9 cellular contexts compared by ENCODE assay signal in genomic region chr5:141199359-141200235, GRCh38. TPM values are rescaled to one million over a fixed set of nuclear protein-coding genes. Genes with fewer than 3 reads are reported as not detected.
DNase-seq lines count a peak whose midpoint lies in the region; ATAC-seq, FAIRE-seq and TF ChIP-seq lines count a peak whose summit lies in the region.
"Had no signal": no experiment of that assay in that cellular context is flagged by ENCODE, and none has a peak within 500 bp of the region (broad histone marks: within the 10 kb centered on the region; RNA-seq: fewer than 3 reads in every experiment).

PCDHB11 (plus strand) TSS chr5:141199627; CDS start chr5:141199775, 148 bp downstream.

- H4K20me1 ChIP-seq in endothelial cell of umbilical vein (replicated peaks; ENCODE audit: control insufficient read depth, extremely low read depth, insufficient read depth, low read length) = no peaks in the 10 kb centered on the region

- WGBS in heart left ventricle, 4 donors = 33 to 48% (median 38%) methylated on average over 21 of the region's 21 CpGs
- 20 to 33% methylated on average over 21 of the region's 21 CpGs for WGBS in aorta, 2 donors

- no peak within 1 kb of the TSS for H3K4me3 Mint-ChIP-seq in activated T-cell treated with anti-CD3 and anti-CD28 coated beads, Interleukin-2, amount 50 U/mL, for 72 hours

- H3K27me3 Mint-ChIP-seq in activated T-cell treated with anti-CD3 and anti-CD28 coated beads, Interleukin-2, amount 50 U/mL, for 72 hours (ENCODE audit: low read depth) = peaks cover 31% of the 10 kb centered on the region

- ATAC-seq in heart left ventricle = no peak
- ATAC-seq in aorta (ENCODE audit: low FRiP score) = no peak
- no peak for ATAC-seq in gastrocnemius medialis
- no peak for ATAC-seq in activated T-cell treated with anti-CD3 and anti-CD28 coated beads, Interleukin-2, amount 50 U/mL, for 72 hours (replicated peaks in 1 of 2)

- H3K4me3 ChIP-seq in heart left ventricle (peak within 1 kb of the TSS in 8 of 12 donors; percentile 2 to 33 (median 12)), right atrium auricular region (no peak within 1 kb of the TSS), endothelial cell of umbilical vein (replicated peaks in 1 of 3; ENCODE audit: insufficient read depth in 1 of 3, low read depth in 1 of 3, low read length in 3 of 3) (no peak within 1 kb of the TSS), aorta (ENCODE audit: low read length in 2 of 2) (peak within 1 kb of the TSS; percentile 16 to 26), gastrocnemius medialis (peak within 1 kb of the TSS in 2 of 4 donors; percentile 11 to 22)

- CTCF ChIA-PET in endothelial cell of umbilical vein (lab: Charles Lee) = interaction anchor here (0.8 to 1.1 kb wide), 2 partner anchors 24 to 365 kb away, joined by 3 to 4 read pairs; partner anchors contain the start of gene PCDHB14

- intact Hi-C loops in heart left ventricle (cut with DNase I) = loop anchor here in 1 of 10 donors (10.0 kb wide), 1 partner anchor 45 kb away; the partner anchor contains the start of gene PCDHB15
- intact Hi-C loops in endothelial cell of umbilical vein (cut with micrococcal nuclease) = no loop called here
- intact Hi-C loops in aorta (cut with DNase I) = no loop called here
- intact Hi-C loops in gastrocnemius medialis (cut with DNase I; ENCODE audit: low total_unique reads) = no loop called here

- BruUV-seq in endothelial cell of umbilical vein (replicated peaks; lab: Mats Ljungman, UMichigan) = no TSS peak

- TF ChIP-seq CTCF in heart left ventricle (IDR thresholded peaks at IDR 0.05) (peak in 5 of 12 donors; percentile 13 to 25 (median 18)), right atrium auricular region (IDR thresholded peaks at IDR 0.05) (no peak), endothelial cell of umbilical vein (IDR thresholded peaks at IDR 0.05; ENCODE audit: extremely low read depth in 1 of 2, insufficient read depth in 1 of 2, low read depth in 1 of 2, low read length in 2 of 2) (no peak), gastrocnemius medialis (IDR thresholded peaks at IDR 0.05 in 4 of 5, conservative IDR thresholded peaks at IDR 0.05 in 1 of 5) (no peak)

- H3K9ac ChIP-seq in endothelial cell of umbilical vein (replicated peaks; ENCODE audit: extremely low read depth, insufficient read depth, low read length) = no peak within 1 kb of the TSS

- FAIRE-seq in endothelial cell of umbilical vein (lab: Jason Lieb, UNC) = no peak

- peaks cover 0 to 98% (median 61%) of the 10 kb centered on the region in 12 donors for H3K9me3 ChIP-seq in heart left ventricle
- H3K9me3 ChIP-seq in right atrium auricular region = peaks cover 10 to 95% of the 10 kb centered on the region in 2 donors
- no peaks in the 10 kb centered on the region for H3K9me3 ChIP-seq in endothelial cell of umbilical vein (replicated peaks; ENCODE audit: control insufficient read depth, insufficient read depth, low read length)
- peaks cover 24% of the 10 kb centered on the region for H3K9me3 ChIP-seq in aorta (ENCODE audit: control insufficient read depth, low read length)
- H3K9me3 ChIP-seq in gastrocnemius medialis = peaks cover 0 to 8% (median 2%) of the 10 kb centered on the region in 3 donors

- H3K4me1 Mint-ChIP-seq in activated T-cell treated with anti-CD3 and anti-CD28 coated beads, Interleukin-2, amount 50 U/mL, for 72 hours (ENCODE audit: low read depth) = no peaks in the 10 kb centered on the region

- POLR2A ChIA-PET in endothelial cell of umbilical vein (lab: Charles Lee) = no interaction called here

- DNase-seq in heart left ventricle = no peak
- DNase-seq in right atrium auricular region (ENCODE audit: low spot score) = no peak
- DNase-seq in NCI-H748 (lab: John Stamatoyannopoulos, UW; ENCODE audit: unreplicated experiment) = peak; percentile 86
- peak; percentile 2 for DNase-seq in endothelial cell of umbilical vein (ENCODE audit: low read depth, low spot score)
- DNase-seq in aorta = no peak
- no peak for DNase-seq in HPDE6-E6E7 (ENCODE audit: extremely low spot score)
- DNase-seq in gastrocnemius medialis = no peak
- no peak for DNase-seq in activated T-cell treated with anti-CD3 and anti-CD28 coated beads, Interleukin-2, amount 50 U/mL, for 72 hours
- DNase-seq: NCI-H1048 had no signal

- H3K27ac Mint-ChIP-seq in activated T-cell treated with anti-CD3 and anti-CD28 coated beads, Interleukin-2, amount 50 U/mL, for 72 hours = no peak within 1 kb of the TSS

- H3K27ac ChIP-seq in heart left ventricle (no peak within 1 kb of the TSS), right atrium auricular region (no peak within 1 kb of the TSS), endothelial cell of umbilical vein (ENCODE audit: insufficient read depth, low read depth, low read length) (no peak within 1 kb of the TSS), aorta (ENCODE audit: low read depth in 1 of 2, low read length in 2 of 2) (no peak within 1 kb of the TSS), gastrocnemius medialis (no peak within 1 kb of the TSS)

- H3K36me3 Mint-ChIP-seq in activated T-cell treated with anti-CD3 and anti-CD28 coated beads, Interleukin-2, amount 50 U/mL, for 72 hours (ENCODE audit: insufficient read depth in 2 of 2) = peaks cover 6 to 24% of the 10 kb centered on the region in 2 donors

- H3K27me3 ChIP-seq in heart left ventricle (peaks cover 0 to 6% (median 0%) of the 10 kb centered on the region in 9 donors), right atrium auricular region (no peaks in the 10 kb centered on the region), endothelial cell of umbilical vein (ENCODE audit: control insufficient read depth in 2 of 2, insufficient read depth in 2 of 2, low read length in 2 of 2) (no peaks in the 10 kb centered on the region), aorta (ENCODE audit: control insufficient read depth in 1 of 2, insufficient read depth in 2 of 2, low read length in 1 of 2) (no peaks in the 10 kb centered on the region), gastrocnemius medialis (peaks cover 0 to 17% (median 0%) of the 10 kb centered on the region in 3 donors)

- no peaks in the 10 kb centered on the region for H3K79me2 ChIP-seq in endothelial cell of umbilical vein (ENCODE audit: control insufficient read depth, insufficient read depth, low read length)

- H3K4me1 ChIP-seq in heart left ventricle (no peaks in the 10 kb centered on the region), right atrium auricular region (no peaks in the 10 kb centered on the region), endothelial cell of umbilical vein (ENCODE audit: control insufficient read depth, extremely low read depth, insufficient read depth, low read length) (no peaks in the 10 kb centered on the region), aorta (ENCODE audit: control insufficient read depth in 1 of 2, insufficient read depth in 2 of 2, low read length in 2 of 2) (no peaks in the 10 kb centered on the region), gastrocnemius medialis (no peaks in the 10 kb centered on the region)

- in situ Hi-C loops in gastrocnemius medialis (cut with MboI; ENCODE audit: low sequenced_read_pairs in 4 of 4) = loop anchor here in 2 of 4 donors (25.0 kb wide), 1 partner anchor 363 kb away; no protein-coding TSS in a partner anchor

- peaks cover 0 to 3% (median 0%) of the 10 kb centered on the region in 9 donors for H3K36me3 ChIP-seq in heart left ventricle
- no peaks in the 10 kb centered on the region for H3K36me3 ChIP-seq in right atrium auricular region
- no peaks in the 10 kb centered on the region for H3K36me3 ChIP-seq in endothelial cell of umbilical vein (ENCODE audit: control insufficient read depth in 2 of 2, extremely low read depth in 1 of 2, insufficient read depth in 2 of 2, low read length in 2 of 2)
- no peaks in the 10 kb centered on the region for H3K36me3 ChIP-seq in aorta (ENCODE audit: control insufficient read depth in 1 of 2, insufficient read depth in 2 of 2, low read length in 1 of 2)
- H3K36me3 ChIP-seq in gastrocnemius medialis = no peaks in the 10 kb centered on the region

- H3K9me3 Mint-ChIP-seq in activated T-cell treated with anti-CD3 and anti-CD28 coated beads, Interleukin-2, amount 50 U/mL, for 72 hours = peaks cover 11 to 12% of the 10 kb centered on the region in 2 donors

- no peaks in the 10 kb centered on the region for H3K9me1 ChIP-seq in endothelial cell of umbilical vein (replicated peaks; ENCODE audit: control insufficient read depth, extremely low read depth, insufficient read depth, low read length)

- dilution Hi-C loops in endothelial cell of umbilical vein (cut with MboI; ENCODE audit: extremely low pct_ligation_motif_present, low sequenced_read_pairs) = no loop called here

- no peak for TF ChIP-seq POLR2A in heart left ventricle (IDR thresholded peaks at IDR 0.05)
- no peak for TF ChIP-seq POLR2A in endothelial cell of umbilical vein (IDR thresholded peaks at IDR 0.05; ENCODE audit: low read depth, low read length)
- TF ChIP-seq POLR2A in gastrocnemius medialis (IDR thresholded peaks at IDR 0.05) = no peak

- H3K4me2 ChIP-seq in endothelial cell of umbilical vein (ENCODE audit: insufficient read depth, low read length) = no peak within 1 kb of the TSS

- H2AFZ ChIP-seq in endothelial cell of umbilical vein (ENCODE audit: low read depth, low read length) = no peak within 1 kb of the TSS

TF ChIP-seq in endothelial cell of umbilical vein, 7 proteins besides CTCF, POLR2A, EP300 and RAD21 (continues in another document):
- TF ChIP-seq JUN (IDR thresholded peaks at IDR 0.05; ENCODE audit: borderline replicate concordance, insufficient read depth, insufficient read length, low read depth) (no peak), MAX (IDR thresholded peaks at IDR 0.05; ENCODE audit: insufficient read depth, insufficient read length) (no peak), GATA2 (IDR thresholded peaks at IDR 0.05; ENCODE audit: insufficient read depth, insufficient read length, low read depth, low read length) (no peak)

RNA-seq across cellular contexts. Expression of gene PCDHB11, which starts in this region (rescaled TPM):
- total RNA-seq in heart left ventricle = 1 to 10 TPM in 7 of 9 donors, under 1 TPM in 2; 0.61 to 2.8 (median 1.4) TPM
- under 1 TPM; 0.23 to 0.28 TPM for polyA plus RNA-seq in heart left ventricle
- 1 to 10 TPM; 1.8 to 2.4 TPM for total RNA-seq in right atrium auricular region
- total RNA-seq in endothelial cell of umbilical vein = 0.16 and 0.18 TPM in 2 replicates
- polyA plus RNA-seq in endothelial cell of umbilical vein = 0.11 and 0.13 TPM in 2 replicates
- 0.03 and 0.06 TPM in 2 replicates for polyA plus RNA-seq in endothelial cell of umbilical vein (2011; cell fraction: cytosol; rRNA removed)
- polyA plus RNA-seq in endothelial cell of umbilical vein (2011; cell fraction: nucleus; rRNA removed) = 0.07 and 0.08 TPM in 2 replicates
- polyA plus RNA-seq in endothelial cell of umbilical vein (2012) = 0.05 and 0.10 TPM in 2 replicates
- polyA minus RNA-seq in endothelial cell of umbilical vein = 0.12 and 0.15 TPM in 2 replicates
- polyA minus RNA-seq in endothelial cell of umbilical vein (2011; cell fraction: cytosol; rRNA and poly(A)+ RNA removed) = not detected
- 0.29 TPM in 2 replicates for polyA minus RNA-seq in endothelial cell of umbilical vein (2011; cell fraction: nucleus; rRNA and poly(A)+ RNA removed)
- 10 to 100 TPM in 1 of 2 donors, 1 to 10 TPM in 1; 8.1 to 15.3 TPM for total RNA-seq in aorta
- 1 to 10 TPM; 2.9 to 4.7 TPM for polyA plus RNA-seq in aorta
- total RNA-seq in gastrocnemius medialis = 1 to 10 TPM in 1 of 4 donors, under 1 TPM in 3; 0.05 to 1.1 (median 0.53) TPM
- not detected for total RNA-seq in activated T-cell treated with anti-CD3 and anti-CD28 coated beads, Interleukin-2, amount 50 U/mL, for 72 hours

Comparison
In these comparisons a context has a peak if more than half of its experiments do, and no peak if none do; other contexts are left out.
1. H3K4me3 ChIP-seq: peak in heart left ventricle (8 of 12) and aorta (2 of 2); none in right atrium auricular region (0 of 2) and endothelial cell of umbilical vein (0 of 3).
2. Peak in DNase-seq in endothelial cell of umbilical vein; RNA of the gene not detected or under 1 TPM.